Comparison of ENCODE assay signal across 19 cellular contexts in genomic region chr16:79482011-79482410, GRCh38.
DNase-seq lines count a peak whose midpoint lies in the region; ATAC-seq, FAIRE-seq and TF ChIP-seq lines count a peak whose summit lies in the region.
"Had no signal": no experiment of that assay in that cellular context is flagged by ENCODE, and none has a peak within 500 bp of the region (broad histone marks: within the 10 kb centered on the region; RNA-seq: fewer than 3 reads in every experiment).

No MANE protein-coding gene starts in this region.

- H3K79me2 ChIP-seq in HepG2 (ENCODE audit: insufficient read depth, low read length): no peaks in the 10 kb centered on the region

- POLR2A ChIA-PET in HepG2 (lab: Yijun Ruan, JAX): no interaction called here

- BruUV-seq in HepG2 (replicated peaks; lab: Mats Ljungman, UMichigan): no TSS peak

- TF ChIP-seq POLR2A in HepG2 (IDR thresholded peaks at IDR 0.05; ENCODE audit: insufficient read depth in 1 of 2, low read depth in 2 of 2, low read length in 2 of 2): no peak

- H3K27me3 Mint-ChIP-seq in glutamatergic neuron (ENCODE audit: unreplicated experiment): peaks cover 1% of the 10 kb centered on the region

- FAIRE-seq in HepG2 (lab: Jason Lieb, UNC): no peak
- FAIRE-seq: GM12878, H1 had no signal

- H3K4me2 ChIP-seq in HepG2 (ENCODE audit: low read depth, low read length): no peak overlapping the region

- no peak overlapping the region for H2AFZ ChIP-seq in HepG2 (ENCODE audit: low read length)

- H3K27me3 ChIP-seq in liver (ENCODE audit: control insufficient read depth in 4 of 4, insufficient read depth in 4 of 4, low read length in 3 of 4) (no peaks in the 10 kb centered on the region), HepG2 (ENCODE audit: control insufficient read depth in 1 of 2, insufficient read depth in 2 of 2, low read length in 2 of 2) (no peaks in the 10 kb centered on the region), heart right ventricle (peaks cover 0 to 6% (median 3%) of the 10 kb centered on the region in 7 donors)
- H3K27me3 ChIP-seq: BE2C had no signal

- DNase-seq in HepG2 (ENCODE audit: low spot score): no peak
- no peak for DNase-seq in heart right ventricle
- peak; percentile 89 for DNase-seq in medulla oblongata (ENCODE audit: extremely low spot score)
- DNase-seq in T-helper 1 cell: no peak
- DNase-seq in glutamatergic neuron: no peak
- DNase-seq in activated CD4-positive, alpha-beta T cell treated with anti-CD3 and anti-CD28 coated beads for 48 hours: no peak
- DNase-seq: BE2C; CD8-positive, alpha-beta T cell; DMS53; EL; Kasumi-1; MM.1S; NCI-H1092 treated with DMSO at 0.1 percent for 48 hours; NCI-H2081 treated with DMSO at 0.1 percent for 48 hours; NK-92 treated with Interleukin-12 subunit alpha and Interleukin-12 subunit beta, amount 100 ng/mL, for 24 hours had no signal

- H3K36me3 Mint-ChIP-seq in glutamatergic neuron (ENCODE audit: unreplicated experiment): no peaks in the 10 kb centered on the region
- H3K36me3 Mint-ChIP-seq: CD8-positive, alpha-beta T cell had no signal

- H3K27ac ChIP-seq in liver (ENCODE audit: low read depth in 1 of 2, low read length in 2 of 2) (no peak overlapping the region), HepG2 (ENCODE audit: extremely low read length, insufficient read depth, low read length) (no peak overlapping the region), heart right ventricle (no peak overlapping the region)

- H3K4me3 Mint-ChIP-seq in glutamatergic neuron (ENCODE audit: unreplicated experiment): no peak overlapping the region
- H3K4me3 Mint-ChIP-seq: CD8-positive, alpha-beta T cell had no signal

- no peaks in the 10 kb centered on the region for H3K9me3 ChIP-seq in liver (ENCODE audit: control insufficient read depth in 4 of 4, low read length in 3 of 4)
- no peaks in the 10 kb centered on the region for H3K9me3 ChIP-seq in HepG2 (ENCODE audit: low read length)
- no peaks in the 10 kb centered on the region for H3K9me3 ChIP-seq in heart right ventricle
- H3K9me3 ChIP-seq: BE2C had no signal

- TF ChIP-seq EP300 in HepG2 (IDR thresholded peaks at IDR 0.05; ENCODE audit: low read depth in 2 of 2, low read length in 2 of 2) (no peak), HepG2 (CRISPR knock-in tag; IDR thresholded peaks at IDR 0.05; ENCODE audit: borderline replicate concordance) (no peak)

- H3K9me3 Mint-ChIP-seq in glutamatergic neuron (ENCODE audit: unreplicated experiment): peaks cover 4% of the 10 kb centered on the region
- H3K9me3 Mint-ChIP-seq: CD8-positive, alpha-beta T cell had no signal

- no peak overlapping the region for H3K4me3 ChIP-seq in liver (ENCODE audit: low read depth in 1 of 3, low read length in 3 of 3)
- H3K4me3 ChIP-seq in HepG2 (replicated peaks in 1 of 3; ENCODE audit: insufficient read depth in 1 of 3, low read depth in 2 of 3, low read length in 3 of 3): no peak overlapping the region
- H3K4me3 ChIP-seq in heart right ventricle: no peak overlapping the region
- H3K4me3 ChIP-seq: GM12878 had no signal

- in situ Hi-C loops in HepG2 (cut with HindIII; ENCODE audit: extremely low pct_ligation_motif_present, low pct_unique_long_range_greater_than_20kb): no loop called here

- H3K4me1 Mint-ChIP-seq in glutamatergic neuron (ENCODE audit: low read depth, unreplicated experiment): no peaks in the 10 kb centered on the region

- no peaks in the 10 kb centered on the region for H4K20me1 ChIP-seq in HepG2 (ENCODE audit: insufficient read depth, low read length)

- WGBS in liver: 73% methylated on average over 3 of the region's 3 CpGs
- 12% methylated on average over 2 of the region's 3 CpGs for WGBS in HepG2 (ENCODE audit: low lambda C conversion rate)
- 57 to 80% methylated on average over 3 of the region's 3 CpGs for WGBS in heart right ventricle, 2 donors

- ATAC-seq in HepG2: no peak
- peak in 7 of 8 donors; percentile 33 to 71 (median 55) for ATAC-seq in heart right ventricle
- no peak for ATAC-seq in HG03095 (IDR thresholded peaks at IDR 0.05; ENCODE audit: unreplicated experiment)
- ATAC-seq: CD8-positive, alpha-beta T cell; GM12878 had no signal

- no peak overlapping the region for H3K27ac Mint-ChIP-seq in glutamatergic neuron (ENCODE audit: unreplicated experiment)
- H3K27ac Mint-ChIP-seq: CD8-positive, alpha-beta T cell had no signal

- no peak for TF ChIP-seq CTCF in liver (IDR thresholded peaks at IDR 0.05; ENCODE audit: low read depth, low read length, missing input control)
- no peak for TF ChIP-seq CTCF in HepG2 (CRISPR knock-in tag; IDR thresholded peaks at IDR 0.05)
- TF ChIP-seq CTCF in heart right ventricle (IDR thresholded peaks at IDR 0.05): no peak
- TF ChIP-seq CTCF in glutamatergic neuron (IDR thresholded peaks at IDR 0.05; ENCODE audit: partially characterized antibody, unreplicated experiment): no peak

- H3K9ac ChIP-seq in liver (ENCODE audit: low read depth in 1 of 2, low read length in 2 of 2) (no peak overlapping the region), HepG2 (ENCODE audit: insufficient read depth, low read depth, low read length) (no peak overlapping the region)

- TF ChIP-seq RAD21 in liver (IDR thresholded peaks at IDR 0.05) (no peak), HepG2 (CRISPR knock-in tag; IDR thresholded peaks at IDR 0.05) (no peak)

- CTCF ChIA-PET in HepG2 (lab: Yijun Ruan, JAX; ENCODE audit: low intra/inter-chr PET ratio, low total read pairs): no interaction called here

- H3K4me1 ChIP-seq in liver (ENCODE audit: control insufficient read depth in 4 of 4, insufficient read depth in 4 of 4, low read length in 3 of 4): peaks cover 0 to 5% (median 0%) of the 10 kb centered on the region in 4 donors
- H3K4me1 ChIP-seq in HepG2 (ENCODE audit: insufficient read depth, low read length): no peaks in the 10 kb centered on the region
- H3K4me1 ChIP-seq in heart right ventricle: peaks cover 0 to 16% (median 0%) of the 10 kb centered on the region in 9 donors
- H3K4me1 ChIP-seq: BE2C had no signal

- intact Hi-C loops in HepG2 (cut with micrococcal nuclease; ENCODE audit: unreplicated experiment): no loop called here
- intact Hi-C loops in heart right ventricle (cut with DNase I): no loop called here

- H3K36me3 ChIP-seq in liver (ENCODE audit: control insufficient read depth in 4 of 4, insufficient read depth in 3 of 4, low read depth in 1 of 4, low read length in 3 of 4) (no peaks in the 10 kb centered on the region), HepG2 (replicated peaks in 1 of 2; ENCODE audit: control insufficient read depth in 1 of 2, insufficient read depth in 2 of 2, low read length in 2 of 2) (no peaks in the 10 kb centered on the region), heart right ventricle (no peaks in the 10 kb centered on the region)
- H3K36me3 ChIP-seq: BE2C had no signal

TF ChIP-seq in liver, 16 proteins besides CTCF, POLR2A, EP300 and RAD21:
- TF ChIP-seq MAX (IDR thresholded peaks at IDR 0.05) (peak; percentile 68), FOXA2 (IDR thresholded peaks at IDR 0.05) (no peak)

TF ChIP-seq in HepG2, 621 proteins besides CTCF, POLR2A, EP300 and RAD21:
- TF ChIP-seq RNF219 (CRISPR knock-in tag; IDR thresholded peaks at IDR 0.05) (no peak), RFX3 (CRISPR knock-in tag; IDR thresholded peaks at IDR 0.05) (no peak), ZBTB1 (CRISPR knock-in tag; IDR thresholded peaks at IDR 0.05; ENCODE audit: borderline replicate concordance) (no peak), ZSCAN25 (CRISPR knock-in tag; IDR thresholded peaks at IDR 0.05) (no peak), GLMP (CRISPR knock-in tag; IDR thresholded peaks at IDR 0.05; ENCODE audit: borderline replicate concordance) (no peak), SSRP1 (CRISPR knock-in tag; IDR thresholded peaks at IDR 0.05) (no peak), ZNF775 (CRISPR knock-in tag; IDR thresholded peaks at IDR 0.05; ENCODE audit: borderline replicate concordance) (no peak), ZKSCAN8 (CRISPR knock-in tag; IDR thresholded peaks at IDR 0.05; ENCODE audit: borderline replicate concordance) (no peak), NFATC3 (CRISPR knock-in tag; IDR thresholded peaks at IDR 0.05) (no peak), ZBTB46 (CRISPR knock-in tag; IDR thresholded peaks at IDR 0.05; ENCODE audit: borderline replicate concordance) (no peak), SIN3B (IDR thresholded peaks at IDR 0.05; ENCODE audit: low read length) (no peak)

Comparison
In these comparisons a context has a peak if more than half of its experiments do, and no peak if none do; other contexts are left out.
1. ATAC-seq: peak in heart right ventricle (7 of 8); none in HepG2 (single experiment) and HG03095 (single experiment).